ENCODE assay signal across 8 cellular contexts in genomic region chr6:125791151-125791819, GRCh38. TPM values are rescaled to one million over a fixed set of nuclear protein-coding genes. Genes with fewer than 3 reads are reported as not detected.
DNase-seq lines count a peak whose midpoint lies in the region; FAIRE-seq and TF ChIP-seq lines count a peak whose summit lies in the region.

No MANE protein-coding gene starts in this region.

- H3K27ac ChIP-seq in HEK293 (ENCODE audit: extremely low read depth, low read depth, low read length) (peak overlapping the region; percentile 91), breast epithelium (peak overlapping the region; percentile 98 to 99), small intestine (ENCODE audit: low read depth in 1 of 2, low read length in 1 of 2) (peak overlapping the region; percentile 24 to 96)

- no peaks in the 10 kb centered on the region for H3K27me3 ChIP-seq in breast epithelium
- H3K27me3 ChIP-seq in small intestine (ENCODE audit: control insufficient read depth in 2 of 2, insufficient read depth in 2 of 2, low read length in 2 of 2) = no peaks in the 10 kb centered on the region

- peaks cover 0 to 5% (median 0%) of the 10 kb centered on the region in 3 donors for H3K36me3 Mint-ChIP-seq in immature natural killer cell

- TF ChIP-seq CTCF in HEK293 (tag by site-specific recombination; IDR thresholded peaks at IDR 0.05) (peak; percentile 77), breast epithelium (IDR thresholded peaks at IDR 0.05) (peak in 2 of 3 donors; percentile 39 to 59)

- peak; percentile 15 for DNase-seq in NK-92 treated with Interleukin-12 subunit alpha and Interleukin-12 subunit beta, amount 100 ng/mL, for 24 hours (lab: John Stamatoyannopoulos, UW)
- no peak for DNase-seq in NK-92 (lab: John Stamatoyannopoulos, UW; ENCODE audit: unreplicated experiment)
- DNase-seq in M059J (ENCODE audit: low read depth) = peak; percentile 69
- peak; percentile 14 to 75 for DNase-seq in SW 1271 (lab: John Stamatoyannopoulos, UW)
- DNase-seq in breast epithelium (ENCODE audit: low spot score in 2 of 2) = peak in 1 of 2 donors; percentile 45
- DNase-seq in immature natural killer cell = peak; percentile 29 to 48 (median 35)
- peak; percentile 70 for DNase-seq in small intestine

- 0 to 1% (median 1%) methylated on average over 27 to 28 of the region's 28 CpGs for WGBS in small intestine, 3 donors

- peaks cover 0 to 10% (median 4%) of the 10 kb centered on the region in 3 donors for H3K27me3 Mint-ChIP-seq in immature natural killer cell (ENCODE audit: low read depth in 3 of 3)

- no peaks in the 10 kb centered on the region for H3K9me3 ChIP-seq in HEK293 (ENCODE audit: control insufficient read depth, insufficient read depth, low read depth, low read length)
- H3K9me3 ChIP-seq in breast epithelium = no peaks in the 10 kb centered on the region
- no peaks in the 10 kb centered on the region for H3K9me3 ChIP-seq in small intestine (ENCODE audit: control insufficient read depth, low read depth)

- H3K36me3 ChIP-seq in HEK293 (ENCODE audit: control insufficient read depth in 2 of 2, insufficient read depth in 1 of 2, low read length in 2 of 2) (no peaks in the 10 kb centered on the region), breast epithelium (no peaks in the 10 kb centered on the region), small intestine (ENCODE audit: control insufficient read depth in 2 of 2, insufficient read depth in 2 of 2, low read length in 2 of 2) (no peaks in the 10 kb centered on the region)

- H3K4me3 Mint-ChIP-seq in immature natural killer cell = peak overlapping the region; percentile 91 to 98 (median 93)

- CTCF ChIA-PET in HEK293 (lab: Yijun Ruan, JAX) = interaction anchor here (0.6 to 3.6 kb wide), 44 partner anchors 10 to 609 kb away, joined by 3 to 35 read pairs (median 5); partner anchors contain the start of gene HINT3

- TF ChIP-seq POLR2A in breast epithelium (IDR thresholded peaks at IDR 0.05) = no peak

- peaks cover 59 to 66% of the 10 kb centered on the region in 2 donors for H3K4me1 Mint-ChIP-seq in immature natural killer cell

- intact Hi-C loops in breast epithelium (cut with DNase I; ENCODE audit: low total_unique reads) = no loop called here

- peak overlapping the region; percentile 70 for H3K4me3 ChIP-seq in HEK293 (ENCODE audit: low read depth, low read length)
- peak overlapping the region; percentile 76 to 96 (median 88) for H3K4me3 ChIP-seq in breast epithelium
- H3K4me3 ChIP-seq in small intestine (ENCODE audit: low read depth in 1 of 2, low read length in 2 of 2) = peak overlapping the region; percentile 72 to 86

- FAIRE-seq in small intestine (lab: Jason Lieb, UNC) = no peak

- H3K27ac Mint-ChIP-seq in immature natural killer cell = peak overlapping the region; percentile 77 to 95 (median 92)

- H3K4me1 ChIP-seq in HEK293 (ENCODE audit: control insufficient read depth, insufficient read depth, low read length) = peaks cover 31% of the 10 kb centered on the region
- H3K4me1 ChIP-seq in breast epithelium = peaks cover 6% of the 10 kb centered on the region in 2 donors
- peaks cover 2 to 3% of the 10 kb centered on the region in 2 donors for H3K4me1 ChIP-seq in small intestine (ENCODE audit: control insufficient read depth in 2 of 2, insufficient read depth in 1 of 2, low read depth in 1 of 2, low read length in 1 of 2)

- POLR2A ChIA-PET in HEK293 (lab: Yijun Ruan, JAX) = interaction anchor here (0.5 to 3.6 kb wide), 28 partner anchors 10 to 635 kb away, joined by 3 to 66 read pairs (median 5); partner anchors contain the start of genes HEY2, HINT3 and TRMT11

- H3K9me3 Mint-ChIP-seq in immature natural killer cell = no peaks in the 10 kb centered on the region

TF ChIP-seq in HEK293, 187 proteins besides CTCF, POLR2A, EP300 and RAD21 (continues in another document):
- TF ChIP-seq GFI1B (tag by site-specific recombination; IDR thresholded peaks at IDR 0.05) (no peak), OVOL3 (tag by site-specific recombination; IDR thresholded peaks at IDR 0.05) (no peak), ZNF335 (tag by site-specific recombination; conservative IDR thresholded peaks at IDR 0.05) (peak; percentile 67), ZNF544 (tag by site-specific recombination; IDR thresholded peaks at IDR 0.05) (no peak), ZFHX2 (tag by site-specific recombination; conservative IDR thresholded peaks at IDR 0.05) (peak; percentile 58), KLF8 (tag by site-specific recombination; IDR thresholded peaks at IDR 0.05) (no peak), ZNF266 (tag by site-specific recombination; IDR thresholded peaks at IDR 0.05; ENCODE audit: low read depth) (no peak), PBX3 (CRISPR knock-in tag; IDR thresholded peaks at IDR 0.05) (no peak), ZNF112 (tag by site-specific recombination; IDR thresholded peaks at IDR 0.05) (no peak), IKZF3 (tag by site-specific recombination; IDR thresholded peaks at IDR 0.05) (no peak), ZNF169 (tag by site-specific recombination; IDR thresholded peaks at IDR 0.05) (no peak), ZNF394 (tag by site-specific recombination; IDR thresholded peaks at IDR 0.05; ENCODE audit: borderline replicate concordance) (no peak), HOXC10 (CRISPR knock-in tag; IDR thresholded peaks at IDR 0.05) (no peak), ZNF37A (tag by site-specific recombination; IDR thresholded peaks at IDR 0.05) (no peak), ZNF184 (tag by site-specific recombination; IDR thresholded peaks at IDR 0.05) (no peak), ZSCAN18 (tag by site-specific recombination; IDR thresholded peaks at IDR 0.05) (no peak), ZNF23 (tag by site-specific recombination; IDR thresholded peaks at IDR 0.05; ENCODE audit: borderline replicate concordance) (no peak), HOXD13 (CRISPR knock-in tag; IDR thresholded peaks at IDR 0.05; ENCODE audit: borderline replicate concordance) (0 out of 2 replicates have a peak, but pooled peaks have one; percentile 8), ZNF660 (tag by site-specific recombination; IDR thresholded peaks at IDR 0.05) (no peak), ZNF792 (tag by site-specific recombination; IDR thresholded peaks at IDR 0.05) (no peak), AEBP2 (tag by site-specific recombination; IDR thresholded peaks at IDR 0.05; ENCODE audit: borderline replicate concordance) (no peak), ZNF510 (tag by site-specific recombination; IDR thresholded peaks at IDR 0.05; ENCODE audit: insufficient replicate concordance) (no peak), MZF1 (tag by site-specific recombination; IDR thresholded peaks at IDR 0.05; ENCODE audit: borderline replicate concordance) (no peak), KLF1 (tag by site-specific recombination; IDR thresholded peaks at IDR 0.05) (peak; percentile 53; the same call in 1 of the 2 replicates), ZNF837 (tag by site-specific recombination; IDR thresholded peaks at IDR 0.05) (no peak), ZNF558 (tag by site-specific recombination; IDR thresholded peaks at IDR 0.05) (no peak), ZNF239 (tag by site-specific recombination; IDR thresholded peaks at IDR 0.05) (no peak), ZNF10 (tag by site-specific recombination; IDR thresholded peaks at IDR 0.05) (peak; percentile 46; the same call in 1 of the 2 replicates), ZNF114 (tag by site-specific recombination; IDR thresholded peaks at IDR 0.05) (no peak), ZNF214 (tag by site-specific recombination; IDR thresholded peaks at IDR 0.05; ENCODE audit: borderline replicate concordance) (no peak)

RNA-seq across cellular contexts. Expression of gene NCOA7, which starts 0.5 kb away (rescaled TPM):
- 39.6 and 43.9 TPM in 2 replicates for total RNA-seq in M059J (2014; rRNA removed; shearing (Covaris generic))
- 10 to 100 TPM; 62.6 to 94.7 (median 82.4) TPM for total RNA-seq in breast epithelium
- polyA plus RNA-seq in immature natural killer cell (10 to 100 TPM; 10.2 to 48.1 (median 16.1) TPM), small intestine (10 to 100 TPM; 10.7 to 42.3 (median 11.3) TPM)

RNA-seq across cellular contexts. Expression of gene HEY2, which starts 41.9 kb away (rescaled TPM):
- total RNA-seq in M059J (2014; rRNA removed; shearing (Covaris generic)) = not detected in 2 replicates
- total RNA-seq in breast epithelium = 1 to 10 TPM; 2.3 to 8.2 (median 2.4) TPM
- polyA plus RNA-seq in immature natural killer cell (1 to 10 TPM in 1 of 3 donors, under 1 TPM in 2; 0.72 to 2.1 (median 0.76) TPM), small intestine (1 to 10 TPM in 1 of 3 donors, under 1 TPM in 1, not detected in 1; 0.81 to 3.8 TPM)
